8 cellular contexts compared by ENCODE assay signal in the genomic region with DNA sequence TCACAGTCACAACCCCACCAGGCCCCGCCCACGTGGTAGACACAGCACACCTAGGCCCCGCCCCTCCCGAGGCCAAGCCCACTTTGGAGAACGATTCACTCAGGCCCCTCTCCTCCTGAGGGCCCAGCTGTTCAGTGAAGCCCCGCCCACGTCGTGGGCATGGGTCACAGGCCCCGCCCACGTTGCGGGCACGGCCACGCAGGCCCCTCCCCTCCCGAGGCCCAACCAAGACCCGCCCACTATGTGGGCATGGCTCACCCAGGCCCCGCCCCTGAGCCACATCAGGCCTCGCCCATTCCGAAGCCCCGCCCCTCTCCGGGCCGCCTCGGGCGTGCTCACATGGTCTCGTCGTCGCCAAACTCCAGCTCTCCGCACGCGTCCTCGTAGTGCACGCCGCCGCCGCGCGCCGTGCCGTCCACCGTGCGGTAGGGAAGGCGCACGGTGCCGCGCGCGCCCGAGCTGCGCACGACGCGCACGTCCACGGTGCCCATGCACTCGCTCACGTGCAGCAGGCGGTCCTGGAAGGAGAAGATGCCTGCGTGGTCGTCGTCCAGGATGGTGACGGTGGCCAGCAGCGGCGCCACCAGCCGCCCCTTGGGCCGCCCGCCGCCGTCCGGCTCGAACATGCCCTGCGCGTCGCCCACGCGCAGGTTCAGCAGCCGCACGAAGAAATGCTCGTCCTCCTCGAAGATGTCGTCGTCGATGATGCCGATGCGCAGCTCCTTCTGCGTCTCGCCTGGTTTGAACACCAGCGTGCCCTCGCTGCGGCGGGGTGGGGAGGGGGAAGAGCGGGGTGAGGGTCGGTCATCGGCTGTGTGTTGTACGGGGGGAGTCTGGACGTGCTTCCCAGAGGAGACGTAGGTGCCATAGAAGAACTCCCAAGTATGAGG. TPM values are rescaled to one million over a fixed set of nuclear protein-coding genes. Genes with fewer than 3 reads are reported as not detected.
DNase-seq lines count a peak whose midpoint lies in the region; ATAC-seq and TF ChIP-seq lines count a peak whose summit lies in the region.

No MANE protein-coding gene starts in this region.

- H3K4me1 Mint-ChIP-seq in central memory CD8-positive, alpha-beta T cell, result peaks cover 43% of the 10 kb centered on the region

- H3K27me3 ChIP-seq in right atrium auricular region, result peaks cover 27 to 43% of the 10 kb centered on the region in 2 donors

- no peaks in the 10 kb centered on the region for H3K36me3 ChIP-seq in right atrium auricular region

- no peak overlapping the region for H3K27ac ChIP-seq in right atrium auricular region
- H3K27ac ChIP-seq in VCaP, result peak overlapping the region; percentile 49

- peaks cover 0 to 24% of the 10 kb centered on the region in 2 donors for H3K4me1 ChIP-seq in right atrium auricular region

- peak overlapping the region; percentile 50 for H3K4me3 Mint-ChIP-seq in central memory CD8-positive, alpha-beta T cell

- DNase-seq in Right ventricle myocardium superior (no peak), right atrium auricular region (ENCODE audit: low spot score) (no peak), left lobe of liver (ENCODE audit: low spot score) (no peak)
- DNase-seq in central memory CD8-positive, alpha-beta T cell (ENCODE audit: low spot score in 2 of 2), result peak in 1 of 2 donors; percentile 14
- peak; percentile 29 for DNase-seq in stimulated activated CD8-positive, alpha-beta memory T cell treated with anti-CD3 and anti-CD28 coated beads, Interleukin-7, amount 100 ng/mL, for 24 hours (ENCODE audit: low read depth)

- H3K27me3 Mint-ChIP-seq in central memory CD8-positive, alpha-beta T cell, result peaks cover 84% of the 10 kb centered on the region

- intact Hi-C loops in Right ventricle myocardium superior (cut with DNase I), result loop anchor here (5.0 kb wide), 1 partner anchor 55 kb away; no protein-coding TSS in a partner anchor

- no peaks in the 10 kb centered on the region for H3K36me3 Mint-ChIP-seq in central memory CD8-positive, alpha-beta T cell (ENCODE audit: insufficient read depth)

- TF ChIP-seq CTCF in right atrium auricular region (IDR thresholded peaks at IDR 0.05), result no peak
- no peak for TF ChIP-seq CTCF in VCaP (conservative IDR thresholded peaks at IDR 0.05)

- H3K27ac Mint-ChIP-seq in central memory CD8-positive, alpha-beta T cell (ENCODE audit: low read depth), result no peak overlapping the region

- ATAC-seq in Right ventricle myocardium superior (ENCODE audit: poor library complexity) (peak; percentile 41), left lobe of liver (peak; percentile 60), HG03571 (IDR thresholded peaks at IDR 0.05; ENCODE audit: unreplicated experiment) (no peak), GM21360 (IDR thresholded peaks at IDR 0.05; ENCODE audit: unreplicated experiment) (no peak)
- ATAC-seq in central memory CD8-positive, alpha-beta T cell (replicated peaks; ENCODE audit: extremely low read depth, poor library complexity, severe bottlenecking), result peak; percentile 15

- H3K4me3 ChIP-seq in right atrium auricular region, result peak overlapping the region in 1 of 2 donors; percentile 17

- no peaks in the 10 kb centered on the region for H3K9me3 Mint-ChIP-seq in central memory CD8-positive, alpha-beta T cell

- no peaks in the 10 kb centered on the region for H3K9me3 ChIP-seq in right atrium auricular region

RNA-seq across cellular contexts. Expression of a gene that starts 24.0 kb away (rescaled TPM):
- total RNA-seq in Right ventricle myocardium superior (0.11 TPM), right atrium auricular region (under 1 TPM; 0.28 to 0.37 TPM), left lobe of liver (0.10 TPM)

RNA-seq across cellular contexts. Expression of a gene that starts 28.4 kb away (rescaled TPM):
- total RNA-seq in Right ventricle myocardium superior, result 3.1 TPM
- total RNA-seq in right atrium auricular region, result 1 to 10 TPM; 6.3 to 9.2 TPM
- 1.0 TPM for total RNA-seq in left lobe of liver

RNA-seq across cellular contexts. Expression of a gene that starts 36.3 kb away (rescaled TPM):
- 8.4 TPM for total RNA-seq in Right ventricle myocardium superior
- 1 to 10 TPM; 2.8 to 2.9 TPM for total RNA-seq in right atrium auricular region
- 6.6 TPM for total RNA-seq in left lobe of liver

Comparison
In these comparisons a context has a peak if more than half of its experiments do, and no peak if none do; other contexts are left out.
1. ATAC-seq: peak in Right ventricle myocardium superior (single experiment), central memory CD8-positive, alpha-beta T cell (single experiment) and left lobe of liver (single experiment); none in HG03571 (single experiment) and GM21360 (single experiment).